1 cellular context compared by ENCODE assay signal in the genomic region with DNA sequence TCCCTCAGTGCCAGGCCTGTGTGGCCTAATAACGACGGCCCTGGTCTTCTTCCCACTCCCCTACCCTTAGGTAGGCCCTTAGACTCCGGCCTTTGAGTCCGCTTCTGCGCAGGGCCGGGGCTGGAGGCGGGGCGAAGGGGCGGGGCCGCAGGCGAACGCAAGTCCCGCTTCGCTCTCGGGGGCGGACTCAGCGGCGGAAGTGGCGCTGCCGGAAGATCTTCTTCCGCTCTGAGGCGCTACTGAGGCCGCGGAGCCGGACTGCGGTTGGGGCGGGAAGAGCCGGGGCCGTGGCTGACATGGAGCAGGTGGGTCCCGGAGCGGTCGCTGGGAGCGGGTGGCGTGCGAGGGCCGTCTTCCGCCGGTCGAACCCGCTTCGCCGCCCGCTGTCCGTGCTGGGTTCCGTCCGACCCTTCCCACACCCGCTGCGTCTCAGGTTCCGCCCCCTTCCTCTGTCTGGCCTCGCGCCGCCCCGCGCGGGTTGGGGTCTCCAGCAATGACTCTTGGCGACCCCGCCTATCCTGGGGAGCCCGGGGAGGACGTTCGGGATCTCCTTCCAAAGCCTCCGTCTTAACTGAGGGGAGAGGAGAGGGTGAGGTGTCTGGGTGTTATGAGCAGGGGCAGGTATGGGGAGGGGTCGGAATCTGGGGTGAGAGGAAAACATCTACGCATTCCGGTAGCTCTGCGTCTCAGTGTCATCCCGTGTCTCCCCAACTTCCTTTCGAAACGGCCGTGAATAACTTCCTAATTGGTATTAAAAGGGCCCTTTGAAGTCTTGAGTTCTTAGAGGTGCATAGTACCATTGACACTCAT.
TF ChIP-seq lines count a peak whose summit lies in the region.

A gene (plus strand): TSS at position 218 of the 810 bp plus-strand sequence. CDS start 16,388 bp downstream, outside the sequence.

TF ChIP-seq in HepG2, 621 proteins besides CTCF, POLR2A, EP300 and RAD21 (continued from another document and continues in another):
- TF ChIP-seq, protein P1, sequence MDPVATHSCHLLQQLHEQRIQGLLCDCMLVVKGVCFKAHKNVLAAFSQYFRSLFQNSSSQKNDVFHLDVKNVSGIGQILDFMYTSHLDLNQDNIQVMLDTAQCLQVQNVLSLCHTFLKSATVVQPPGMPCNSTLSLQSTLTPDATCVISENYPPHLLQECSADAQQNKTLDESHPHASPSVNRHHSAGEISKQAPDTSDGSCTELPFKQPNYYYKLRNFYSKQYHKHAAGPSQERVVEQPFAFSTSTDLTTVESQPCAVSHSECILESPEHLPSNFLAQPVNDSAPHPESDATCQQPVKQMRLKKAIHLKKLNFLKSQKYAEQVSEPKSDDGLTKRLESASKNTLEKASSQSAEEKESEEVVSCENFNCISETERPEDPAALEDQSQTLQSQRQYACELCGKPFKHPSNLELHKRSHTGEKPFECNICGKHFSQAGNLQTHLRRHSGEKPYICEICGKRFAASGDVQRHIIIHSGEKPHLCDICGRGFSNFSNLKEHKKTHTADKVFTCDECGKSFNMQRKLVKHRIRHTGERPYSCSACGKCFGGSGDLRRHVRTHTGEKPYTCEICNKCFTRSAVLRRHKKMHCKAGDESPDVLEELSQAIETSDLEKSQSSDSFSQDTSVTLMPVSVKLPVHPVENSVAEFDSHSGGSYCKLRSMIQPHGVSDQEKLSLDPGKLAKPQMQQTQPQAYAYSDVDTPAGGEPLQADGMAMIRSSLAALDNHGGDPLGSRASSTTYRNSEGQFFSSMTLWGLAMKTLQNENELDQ (CRISPR knock-in tag; IDR thresholded peaks at IDR 0.05; ENCODE audit: borderline replicate concordance), result peak; percentile 26; the same call in 1 of the 2 replicates
- TF ChIP-seq, protein P2, sequence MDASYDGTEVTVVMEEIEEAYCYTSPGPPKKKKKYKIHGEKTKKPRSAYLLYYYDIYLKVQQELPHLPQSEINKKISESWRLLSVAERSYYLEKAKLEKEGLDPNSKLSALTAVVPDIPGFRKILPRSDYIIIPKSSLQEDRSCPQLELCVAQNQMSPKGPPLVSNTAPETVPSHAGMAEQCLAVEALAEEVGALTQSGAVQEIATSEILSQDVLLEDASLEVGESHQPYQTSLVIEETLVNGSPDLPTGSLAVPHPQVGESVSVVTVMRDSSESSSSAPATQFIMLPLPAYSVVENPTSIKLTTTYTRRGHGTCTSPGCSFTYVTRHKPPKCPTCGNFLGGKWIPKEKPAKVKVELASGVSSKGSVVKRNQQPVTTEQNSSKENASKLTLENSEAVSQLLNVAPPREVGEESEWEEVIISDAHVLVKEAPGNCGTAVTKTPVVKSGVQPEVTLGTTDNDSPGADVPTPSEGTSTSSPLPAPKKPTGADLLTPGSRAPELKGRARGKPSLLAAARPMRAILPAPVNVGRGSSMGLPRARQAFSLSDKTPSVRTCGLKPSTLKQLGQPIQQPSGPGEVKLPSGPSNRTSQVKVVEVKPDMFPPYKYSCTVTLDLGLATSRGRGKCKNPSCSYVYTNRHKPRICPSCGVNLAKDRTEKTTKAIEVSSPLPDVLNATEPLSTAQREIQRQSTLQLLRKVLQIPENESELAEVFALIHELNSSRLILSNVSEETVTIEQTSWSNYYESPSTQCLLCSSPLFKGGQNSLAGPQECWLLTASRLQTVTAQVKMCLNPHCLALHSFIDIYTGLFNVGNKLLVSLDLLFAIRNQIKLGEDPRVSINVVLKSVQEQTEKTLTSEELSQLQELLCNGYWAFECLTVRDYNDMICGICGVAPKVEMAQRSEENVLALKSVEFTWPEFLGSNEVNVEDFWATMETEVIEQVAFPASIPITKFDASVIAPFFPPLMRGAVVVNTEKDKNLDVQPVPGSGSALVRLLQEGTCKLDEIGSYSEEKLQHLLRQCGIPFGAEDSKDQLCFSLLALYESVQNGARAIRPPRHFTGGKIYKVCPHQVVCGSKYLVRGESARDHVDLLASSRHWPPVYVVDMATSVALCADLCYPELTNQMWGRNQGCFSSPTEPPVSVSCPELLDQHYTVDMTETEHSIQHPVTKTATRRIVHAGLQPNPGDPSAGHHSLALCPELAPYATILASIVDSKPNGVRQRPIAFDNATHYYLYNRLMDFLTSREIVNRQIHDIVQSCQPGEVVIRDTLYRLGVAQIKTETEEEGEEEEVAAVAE (CRISPR knock-in tag; IDR thresholded peaks at IDR 0.05; ENCODE audit: borderline replicate concordance), result peak; percentile 40; the same call in 1 of the 2 replicates
- TF ChIP-seq ZMAT3 (CRISPR knock-in tag; conservative IDR thresholded peaks at IDR 0.05) (peak; percentile 67), ZNF773 (CRISPR knock-in tag; IDR thresholded peaks at IDR 0.05; ENCODE audit: borderline replicate concordance) (no peak), ZNF501 (CRISPR knock-in tag; IDR thresholded peaks at IDR 0.05) (peak; percentile 89), CENPX (CRISPR knock-in tag; IDR thresholded peaks at IDR 0.05) (no peak), ZNF883 (CRISPR knock-in tag; IDR thresholded peaks at IDR 0.05; ENCODE audit: not compliant biosample characterization) (peak; percentile 57), STAT5B (CRISPR knock-in tag; IDR thresholded peaks at IDR 0.05) (no peak), ZNF335 (CRISPR knock-in tag; IDR thresholded peaks at IDR 0.05) (peak; percentile 58; the same call in 1 of the 2 replicates), ZNF432 (CRISPR knock-in tag; IDR thresholded peaks at IDR 0.05; ENCODE audit: borderline replicate concordance) (no peak), SP140L (CRISPR knock-in tag; IDR thresholded peaks at IDR 0.05; ENCODE audit: borderline replicate concordance) (no peak), TGIF2 (CRISPR knock-in tag; IDR thresholded peaks at IDR 0.05) (no peak), HOXD1 (CRISPR knock-in tag; IDR thresholded peaks at IDR 0.05) (peak; percentile 92), ZSCAN21 (CRISPR knock-in tag; IDR thresholded peaks at IDR 0.05; ENCODE audit: borderline replicate concordance) (peak; percentile 85; the same call in 1 of the 2 replicates), ZNF781 (CRISPR knock-in tag; IDR thresholded peaks at IDR 0.05; ENCODE audit: borderline replicate concordance, not compliant biosample characterization) (no peak), ERF (CRISPR knock-in tag; IDR thresholded peaks at IDR 0.05) (peak; percentile 65; the same call in 1 of the 2 replicates)
- TF ChIP-seq, protein P3, sequence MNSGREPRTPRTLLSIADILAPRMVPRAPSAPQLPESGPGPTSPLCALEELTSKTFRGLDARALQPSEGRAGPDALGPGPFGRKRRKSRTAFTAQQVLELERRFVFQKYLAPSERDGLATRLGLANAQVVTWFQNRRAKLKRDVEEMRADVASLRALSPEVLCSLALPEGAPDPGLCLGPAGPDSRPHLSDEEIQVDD (CRISPR knock-in tag; IDR thresholded peaks at IDR 0.05; ENCODE audit: borderline replicate concordance), result peak; percentile 79; the same call in 1 of the 2 replicates
- TF ChIP-seq, protein P4, sequence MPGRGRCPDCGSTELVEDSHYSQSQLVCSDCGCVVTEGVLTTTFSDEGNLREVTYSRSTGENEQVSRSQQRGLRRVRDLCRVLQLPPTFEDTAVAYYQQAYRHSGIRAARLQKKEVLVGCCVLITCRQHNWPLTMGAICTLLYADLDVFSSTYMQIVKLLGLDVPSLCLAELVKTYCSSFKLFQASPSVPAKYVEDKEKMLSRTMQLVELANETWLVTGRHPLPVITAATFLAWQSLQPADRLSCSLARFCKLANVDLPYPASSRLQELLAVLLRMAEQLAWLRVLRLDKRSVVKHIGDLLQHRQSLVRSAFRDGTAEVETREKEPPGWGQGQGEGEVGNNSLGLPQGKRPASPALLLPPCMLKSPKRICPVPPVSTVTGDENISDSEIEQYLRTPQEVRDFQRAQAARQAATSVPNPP (CRISPR knock-in tag; IDR thresholded peaks at IDR 0.05), result 0 out of 2 replicates have a peak, but pooled peaks have one; percentile 28
- TF ChIP-seq, protein P5, sequence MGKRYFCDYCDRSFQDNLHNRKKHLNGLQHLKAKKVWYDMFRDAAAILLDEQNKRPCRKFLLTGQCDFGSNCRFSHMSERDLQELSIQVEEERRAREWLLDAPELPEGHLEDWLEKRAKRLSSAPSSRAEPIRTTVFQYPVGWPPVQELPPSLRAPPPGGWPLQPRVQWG (CRISPR knock-in tag; IDR thresholded peaks at IDR 0.05; ENCODE audit: borderline replicate concordance, low read depth), result no peak
- TF ChIP-seq, protein P6, sequence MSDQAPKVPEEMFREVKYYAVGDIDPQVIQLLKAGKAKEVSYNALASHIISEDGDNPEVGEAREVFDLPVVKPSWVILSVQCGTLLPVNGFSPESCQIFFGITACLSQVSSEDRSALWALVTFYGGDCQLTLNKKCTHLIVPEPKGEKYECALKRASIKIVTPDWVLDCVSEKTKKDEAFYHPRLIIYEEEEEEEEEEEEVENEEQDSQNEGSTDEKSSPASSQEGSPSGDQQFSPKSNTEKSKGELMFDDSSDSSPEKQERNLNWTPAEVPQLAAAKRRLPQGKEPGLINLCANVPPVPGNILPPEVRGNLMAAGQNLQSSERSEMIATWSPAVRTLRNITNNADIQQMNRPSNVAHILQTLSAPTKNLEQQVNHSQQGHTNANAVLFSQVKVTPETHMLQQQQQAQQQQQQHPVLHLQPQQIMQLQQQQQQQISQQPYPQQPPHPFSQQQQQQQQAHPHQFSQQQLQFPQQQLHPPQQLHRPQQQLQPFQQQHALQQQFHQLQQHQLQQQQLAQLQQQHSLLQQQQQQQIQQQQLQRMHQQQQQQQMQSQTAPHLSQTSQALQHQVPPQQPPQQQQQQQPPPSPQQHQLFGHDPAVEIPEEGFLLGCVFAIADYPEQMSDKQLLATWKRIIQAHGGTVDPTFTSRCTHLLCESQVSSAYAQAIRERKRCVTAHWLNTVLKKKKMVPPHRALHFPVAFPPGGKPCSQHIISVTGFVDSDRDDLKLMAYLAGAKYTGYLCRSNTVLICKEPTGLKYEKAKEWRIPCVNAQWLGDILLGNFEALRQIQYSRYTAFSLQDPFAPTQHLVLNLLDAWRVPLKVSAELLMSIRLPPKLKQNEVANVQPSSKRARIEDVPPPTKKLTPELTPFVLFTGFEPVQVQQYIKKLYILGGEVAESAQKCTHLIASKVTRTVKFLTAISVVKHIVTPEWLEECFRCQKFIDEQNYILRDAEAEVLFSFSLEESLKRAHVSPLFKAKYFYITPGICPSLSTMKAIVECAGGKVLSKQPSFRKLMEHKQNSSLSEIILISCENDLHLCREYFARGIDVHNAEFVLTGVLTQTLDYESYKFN (CRISPR knock-in tag; conservative IDR thresholded peaks at IDR 0.05), result peak; percentile 65
- TF ChIP-seq, protein P7, sequence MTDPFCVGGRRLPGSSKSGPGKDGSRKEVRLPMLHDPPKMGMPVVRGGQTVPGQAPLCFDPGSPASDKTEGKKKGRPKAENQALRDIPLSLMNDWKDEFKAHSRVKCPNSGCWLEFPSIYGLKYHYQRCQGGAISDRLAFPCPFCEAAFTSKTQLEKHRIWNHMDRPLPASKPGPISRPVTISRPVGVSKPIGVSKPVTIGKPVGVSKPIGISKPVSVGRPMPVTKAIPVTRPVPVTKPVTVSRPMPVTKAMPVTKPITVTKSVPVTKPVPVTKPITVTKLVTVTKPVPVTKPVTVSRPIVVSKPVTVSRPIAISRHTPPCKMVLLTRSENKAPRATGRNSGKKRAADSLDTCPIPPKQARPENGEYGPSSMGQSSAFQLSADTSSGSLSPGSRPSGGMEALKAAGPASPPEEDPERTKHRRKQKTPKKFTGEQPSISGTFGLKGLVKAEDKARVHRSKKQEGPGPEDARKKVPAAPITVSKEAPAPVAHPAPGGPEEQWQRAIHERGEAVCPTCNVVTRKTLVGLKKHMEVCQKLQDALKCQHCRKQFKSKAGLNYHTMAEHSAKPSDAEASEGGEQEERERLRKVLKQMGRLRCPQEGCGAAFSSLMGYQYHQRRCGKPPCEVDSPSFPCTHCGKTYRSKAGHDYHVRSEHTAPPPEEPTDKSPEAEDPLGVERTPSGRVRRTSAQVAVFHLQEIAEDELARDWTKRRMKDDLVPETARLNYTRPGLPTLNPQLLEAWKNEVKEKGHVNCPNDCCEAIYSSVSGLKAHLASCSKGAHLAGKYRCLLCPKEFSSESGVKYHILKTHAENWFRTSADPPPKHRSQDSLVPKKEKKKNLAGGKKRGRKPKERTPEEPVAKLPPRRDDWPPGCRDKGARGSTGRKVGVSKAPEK (CRISPR knock-in tag; IDR thresholded peaks at IDR 0.05; ENCODE audit: borderline replicate concordance), result no peak
- TF ChIP-seq, protein P8, sequence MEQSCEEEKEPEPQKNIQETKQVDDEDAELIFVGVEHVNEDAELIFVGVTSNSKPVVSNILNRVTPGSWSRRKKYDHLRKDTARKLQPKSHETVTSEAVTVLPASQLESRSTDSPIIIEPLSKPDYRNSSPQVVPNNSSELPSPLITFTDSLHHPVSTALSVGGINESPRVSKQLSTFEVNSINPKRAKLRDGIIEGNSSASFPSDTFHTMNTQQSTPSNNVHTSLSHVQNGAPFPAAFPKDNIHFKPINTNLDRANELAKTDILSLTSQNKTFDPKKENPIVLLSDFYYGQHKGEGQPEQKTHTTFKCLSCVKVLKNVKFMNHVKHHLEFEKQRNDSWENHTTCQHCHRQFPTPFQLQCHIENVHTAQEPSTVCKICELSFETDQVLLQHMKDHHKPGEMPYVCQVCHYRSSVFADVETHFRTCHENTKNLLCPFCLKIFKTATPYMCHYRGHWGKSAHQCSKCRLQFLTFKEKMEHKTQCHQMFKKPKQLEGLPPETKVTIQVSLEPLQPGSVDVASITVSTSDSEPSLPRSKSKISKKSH (CRISPR knock-in tag; IDR thresholded peaks at IDR 0.05; ENCODE audit: borderline replicate concordance), result peak; percentile 93; the same call in 1 of the 2 replicates
